1 cellular context compared by ENCODE assay signal in the genomic region with DNA sequence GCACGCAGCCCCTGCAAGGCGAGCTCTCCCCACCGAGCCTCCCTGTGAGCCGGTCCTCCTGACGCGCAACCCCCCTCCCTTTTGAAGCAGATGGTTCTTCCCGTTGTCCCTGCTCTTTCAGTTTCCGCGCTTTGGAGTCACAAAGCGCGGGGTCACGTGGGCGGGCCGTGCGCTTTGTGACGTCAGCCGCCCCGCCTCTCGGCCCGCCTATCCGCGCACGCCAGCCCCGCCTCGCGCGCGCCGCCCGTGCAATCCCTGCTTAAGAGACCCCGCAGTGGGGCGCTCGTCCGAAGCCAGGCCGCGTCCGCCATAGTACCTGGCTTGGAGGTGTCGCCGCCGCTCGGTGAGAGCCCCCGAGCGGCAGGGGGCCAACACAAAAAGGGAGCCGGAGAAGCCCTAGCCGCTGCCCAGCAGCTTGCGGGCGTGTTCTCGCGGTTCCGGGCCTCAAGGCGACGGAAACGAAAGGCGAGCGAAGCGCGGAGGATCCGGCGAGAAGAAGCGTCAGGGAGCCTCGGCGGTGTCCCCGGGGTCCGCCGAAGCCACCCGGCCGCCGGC.
A peak's percentile ranks its signal among the peaks of the same experiment; 100 is the strongest.
TF ChIP-seq lines count a peak whose summit lies in the region.

A gene with protein sequence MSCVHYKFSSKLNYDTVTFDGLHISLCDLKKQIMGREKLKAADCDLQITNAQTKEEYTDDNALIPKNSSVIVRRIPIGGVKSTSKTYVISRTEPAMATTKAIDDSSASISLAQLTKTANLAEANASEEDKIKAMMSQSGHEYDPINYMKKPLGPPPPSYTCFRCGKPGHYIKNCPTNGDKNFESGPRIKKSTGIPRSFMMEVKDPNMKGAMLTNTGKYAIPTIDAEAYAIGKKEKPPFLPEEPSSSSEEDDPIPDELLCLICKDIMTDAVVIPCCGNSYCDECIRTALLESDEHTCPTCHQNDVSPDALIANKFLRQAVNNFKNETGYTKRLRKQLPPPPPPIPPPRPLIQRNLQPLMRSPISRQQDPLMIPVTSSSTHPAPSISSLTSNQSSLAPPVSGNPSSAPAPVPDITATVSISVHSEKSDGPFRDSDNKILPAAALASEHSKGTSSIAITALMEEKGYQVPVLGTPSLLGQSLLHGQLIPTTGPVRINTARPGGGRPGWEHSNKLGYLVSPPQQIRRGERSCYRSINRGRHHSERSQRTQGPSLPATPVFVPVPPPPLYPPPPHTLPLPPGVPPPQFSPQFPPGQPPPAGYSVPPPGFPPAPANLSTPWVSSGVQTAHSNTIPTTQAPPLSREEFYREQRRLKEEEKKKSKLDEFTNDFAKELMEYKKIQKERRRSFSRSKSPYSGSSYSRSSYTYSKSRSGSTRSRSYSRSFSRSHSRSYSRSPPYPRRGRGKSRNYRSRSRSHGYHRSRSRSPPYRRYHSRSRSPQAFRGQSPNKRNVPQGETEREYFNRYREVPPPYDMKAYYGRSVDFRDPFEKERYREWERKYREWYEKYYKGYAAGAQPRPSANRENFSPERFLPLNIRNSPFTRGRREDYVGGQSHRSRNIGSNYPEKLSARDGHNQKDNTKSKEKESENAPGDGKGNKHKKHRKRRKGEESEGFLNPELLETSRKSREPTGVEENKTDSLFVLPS (N-terminal part only) (plus strand): TSS at position 272 of the 555 bp plus-strand sequence. CDS start 1,061 bp downstream, outside the sequence.

TF ChIP-seq in K562, 482 proteins besides CTCF, POLR2A, EP300 and RAD21 (continued from another document and continues in another):
- TF ChIP-seq, protein P1, sequence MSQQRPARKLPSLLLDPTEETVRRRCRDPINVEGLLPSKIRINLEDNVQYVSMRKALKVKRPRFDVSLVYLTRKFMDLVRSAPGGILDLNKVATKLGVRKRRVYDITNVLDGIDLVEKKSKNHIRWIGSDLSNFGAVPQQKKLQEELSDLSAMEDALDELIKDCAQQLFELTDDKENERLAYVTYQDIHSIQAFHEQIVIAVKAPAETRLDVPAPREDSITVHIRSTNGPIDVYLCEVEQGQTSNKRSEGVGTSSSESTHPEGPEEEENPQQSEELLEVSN (IDR thresholded peaks at IDR 0.05; ENCODE audit: borderline replicate concordance in 1 of 2, extremely low read depth in 1 of 2, insufficient read depth in 1 of 2, insufficient read length in 1 of 2, low read depth in 1 of 2, low read length in 1 of 2, poor library complexity in 1 of 2, severe bottlenecking in 1 of 2), result peak; percentile 45 to 52
- TF ChIP-seq, protein P2, sequence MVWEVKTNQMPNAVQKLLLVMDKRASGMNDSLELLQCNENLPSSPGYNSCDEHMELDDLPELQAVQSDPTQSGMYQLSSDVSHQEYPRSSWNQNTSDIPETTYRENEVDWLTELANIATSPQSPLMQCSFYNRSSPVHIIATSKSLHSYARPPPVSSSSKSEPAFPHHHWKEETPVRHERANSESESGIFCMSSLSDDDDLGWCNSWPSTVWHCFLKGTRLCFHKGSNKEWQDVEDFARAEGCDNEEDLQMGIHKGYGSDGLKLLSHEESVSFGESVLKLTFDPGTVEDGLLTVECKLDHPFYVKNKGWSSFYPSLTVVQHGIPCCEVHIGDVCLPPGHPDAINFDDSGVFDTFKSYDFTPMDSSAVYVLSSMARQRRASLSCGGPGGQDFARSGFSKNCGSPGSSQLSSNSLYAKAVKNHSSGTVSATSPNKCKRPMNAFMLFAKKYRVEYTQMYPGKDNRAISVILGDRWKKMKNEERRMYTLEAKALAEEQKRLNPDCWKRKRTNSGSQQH (CRISPR knock-in tag; IDR thresholded peaks at IDR 0.05), result peak; percentile 21; the same call in 1 of the 2 replicates
- TF ChIP-seq HCFC1 (IDR thresholded peaks at IDR 0.05; ENCODE audit: low read depth, low read length) (peak; percentile 56; the same call in 1 of the 2 replicates), FOXM1 (IDR thresholded peaks at IDR 0.05; ENCODE audit: low read depth) (no peak), FOXM1 (CRISPR knock-in tag; IDR thresholded peaks at IDR 0.05; ENCODE audit: low read depth) (no peak; the same call in 1 of the 2 replicates), RBBP5 (IDR thresholded peaks at IDR 0.05; ENCODE audit: borderline replicate concordance, insufficient read depth, low read length, poor library complexity, severe bottlenecking) (peak; percentile 97), ZNF384 (IDR thresholded peaks at IDR 0.05; ENCODE audit: low read depth, low read length) (0 out of 2 replicates have a peak, but pooled peaks have one; percentile 5), HIVEP1 (CRISPR knock-in tag; IDR thresholded peaks at IDR 0.05) (0 out of 2 replicates have a peak, but pooled peaks have one; percentile 31), MTA3 (IDR thresholded peaks at IDR 0.05; ENCODE audit: borderline replicate concordance) (peak; percentile 77), GTF2E2 (tag; IDR thresholded peaks at IDR 0.05) (peak; percentile 74; the same call in 1 of the 2 replicates), EGR1 (conservative IDR thresholded peaks at IDR 0.05) (peak; percentile 56), ZNF431 (CRISPR knock-in tag; IDR thresholded peaks at IDR 0.05) (no peak), KDM4B (IDR thresholded peaks at IDR 0.05; ENCODE audit: borderline replicate concordance in 2 of 2, low read depth in 1 of 2) (0 out of 4 replicates have a peak, but pooled peaks of 1 of the 2 experiments have one; percentile 52), KLF13 (tag; IDR thresholded peaks at IDR 0.05; ENCODE audit: borderline replicate concordance, low read depth) (0 out of 2 replicates have a peak, but pooled peaks have one; percentile 48), U2AF1 (optimal IDR thresholded peaks at IDR 0.05; ENCODE audit: low read depth, low read length) (peak; percentile 78), GABPA (tag; conservative IDR thresholded peaks at IDR 0.05; ENCODE audit: low read depth) (peak; percentile 39; the same call in 1 of the 2 replicates), FUS (optimal IDR thresholded peaks at IDR 0.05; ENCODE audit: low read depth, low read length) (peak; percentile 60), PHF8 (IDR thresholded peaks at IDR 0.05; ENCODE audit: borderline replicate concordance, low read length) (peak; percentile 97), KLF1 (tag; IDR thresholded peaks at IDR 0.05) (peak; percentile 51; the same call in 1 of the 2 replicates), RBM15 (IDR thresholded peaks at IDR 0.05; ENCODE audit: insufficient read depth, low read length) (0 out of 2 replicates have a peak, but pooled peaks have one; percentile 58), MXI1 (IDR thresholded peaks at IDR 0.05; ENCODE audit: low read depth, low read length) (peak; percentile 50; the same call in 1 of the 2 replicates), POLR2AphosphoS5 (IDR thresholded peaks at IDR 0.05; ENCODE audit: control insufficient read depth, insufficient read depth, low read depth, low read length) (peak; percentile 89), TAF9B (IDR thresholded peaks at IDR 0.05; ENCODE audit: partially characterized antibody) (peak; percentile 66), CREM (IDR thresholded peaks at IDR 0.05; ENCODE audit: low read depth) (peak; percentile 92), CCNT2 (IDR thresholded peaks at IDR 0.05; ENCODE audit: borderline replicate concordance, extremely low read depth, insufficient read length, low read depth, low read length) (peak; percentile 86), HMG20A (CRISPR knock-in tag; conservative IDR thresholded peaks at IDR 0.05) (no peak), BHLHE40 (IDR thresholded peaks at IDR 0.05; ENCODE audit: low read length) (peak; percentile 85), CTBP1 (IDR thresholded peaks at IDR 0.05; ENCODE audit: borderline replicate concordance) (peak; percentile 86), ZNF311 (CRISPR knock-in tag; IDR thresholded peaks at IDR 0.05) (no peak), BRD9 (IDR thresholded peaks at IDR 0.05; ENCODE audit: low read depth, partially characterized antibody) (peak; percentile 54), SMAD3 (CRISPR knock-in tag; conservative IDR thresholded peaks at IDR 0.05) (0 out of 2 replicates have a peak, but pooled peaks have one; percentile 61), ZNF212 (CRISPR knock-in tag; IDR thresholded peaks at IDR 0.05) (0 out of 2 replicates have a peak, but pooled peaks have one; percentile 47), POLR2G (IDR thresholded peaks at IDR 0.05; ENCODE audit: low read depth, low read length) (peak; percentile 100)
- TF ChIP-seq, protein P3, sequence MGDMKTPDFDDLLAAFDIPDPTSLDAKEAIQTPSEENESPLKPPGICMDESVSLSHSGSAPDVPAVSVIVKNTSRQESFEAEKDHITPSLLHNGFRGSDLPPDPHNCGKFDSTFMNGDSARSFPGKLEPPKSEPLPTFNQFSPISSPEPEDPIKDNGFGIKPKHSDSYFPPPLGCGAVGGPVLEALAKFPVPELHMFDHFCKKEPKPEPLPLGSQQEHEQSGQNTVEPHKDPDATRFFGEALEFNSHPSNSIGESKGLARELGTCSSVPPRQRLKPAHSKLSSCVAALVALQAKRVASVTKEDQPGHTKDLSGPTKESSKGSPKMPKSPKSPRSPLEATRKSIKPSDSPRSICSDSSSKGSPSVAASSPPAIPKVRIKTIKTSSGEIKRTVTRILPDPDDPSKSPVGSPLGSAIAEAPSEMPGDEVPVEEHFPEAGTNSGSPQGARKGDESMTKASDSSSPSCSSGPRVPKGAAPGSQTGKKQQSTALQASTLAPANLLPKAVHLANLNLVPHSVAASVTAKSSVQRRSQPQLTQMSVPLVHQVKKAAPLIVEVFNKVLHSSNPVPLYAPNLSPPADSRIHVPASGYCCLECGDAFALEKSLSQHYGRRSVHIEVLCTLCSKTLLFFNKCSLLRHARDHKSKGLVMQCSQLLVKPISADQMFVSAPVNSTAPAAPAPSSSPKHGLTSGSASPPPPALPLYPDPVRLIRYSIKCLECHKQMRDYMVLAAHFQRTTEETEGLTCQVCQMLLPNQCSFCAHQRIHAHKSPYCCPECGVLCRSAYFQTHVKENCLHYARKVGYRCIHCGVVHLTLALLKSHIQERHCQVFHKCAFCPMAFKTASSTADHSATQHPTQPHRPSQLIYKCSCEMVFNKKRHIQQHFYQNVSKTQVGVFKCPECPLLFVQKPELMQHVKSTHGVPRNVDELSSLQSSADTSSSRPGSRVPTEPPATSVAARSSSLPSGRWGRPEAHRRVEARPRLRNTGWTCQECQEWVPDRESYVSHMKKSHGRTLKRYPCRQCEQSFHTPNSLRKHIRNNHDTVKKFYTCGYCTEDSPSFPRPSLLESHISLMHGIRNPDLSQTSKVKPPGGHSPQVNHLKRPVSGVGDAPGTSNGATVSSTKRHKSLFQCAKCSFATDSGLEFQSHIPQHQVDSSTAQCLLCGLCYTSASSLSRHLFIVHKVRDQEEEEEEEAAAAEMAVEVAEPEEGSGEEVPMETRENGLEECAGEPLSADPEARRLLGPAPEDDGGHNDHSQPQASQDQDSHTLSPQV (IDR thresholded peaks at IDR 0.05), result no peak
- TF ChIP-seq, protein P4, sequence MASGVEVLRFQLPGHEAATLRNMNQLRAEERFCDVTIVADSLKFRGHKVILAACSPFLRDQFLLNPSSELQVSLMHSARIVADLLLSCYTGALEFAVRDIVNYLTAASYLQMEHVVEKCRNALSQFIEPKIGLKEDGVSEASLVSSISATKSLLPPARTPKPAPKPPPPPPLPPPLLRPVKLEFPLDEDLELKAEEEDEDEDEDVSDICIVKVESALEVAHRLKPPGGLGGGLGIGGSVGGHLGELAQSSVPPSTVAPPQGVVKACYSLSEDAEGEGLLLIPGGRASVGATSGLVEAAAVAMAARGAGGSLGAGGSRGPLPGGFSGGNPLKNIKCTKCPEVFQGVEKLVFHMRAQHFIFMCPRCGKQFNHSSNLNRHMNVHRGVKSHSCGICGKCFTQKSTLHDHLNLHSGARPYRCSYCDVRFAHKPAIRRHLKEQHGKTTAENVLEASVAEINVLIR (CRISPR knock-in tag; IDR thresholded peaks at IDR 0.05), result peak; percentile 85
- TF ChIP-seq, protein P5, sequence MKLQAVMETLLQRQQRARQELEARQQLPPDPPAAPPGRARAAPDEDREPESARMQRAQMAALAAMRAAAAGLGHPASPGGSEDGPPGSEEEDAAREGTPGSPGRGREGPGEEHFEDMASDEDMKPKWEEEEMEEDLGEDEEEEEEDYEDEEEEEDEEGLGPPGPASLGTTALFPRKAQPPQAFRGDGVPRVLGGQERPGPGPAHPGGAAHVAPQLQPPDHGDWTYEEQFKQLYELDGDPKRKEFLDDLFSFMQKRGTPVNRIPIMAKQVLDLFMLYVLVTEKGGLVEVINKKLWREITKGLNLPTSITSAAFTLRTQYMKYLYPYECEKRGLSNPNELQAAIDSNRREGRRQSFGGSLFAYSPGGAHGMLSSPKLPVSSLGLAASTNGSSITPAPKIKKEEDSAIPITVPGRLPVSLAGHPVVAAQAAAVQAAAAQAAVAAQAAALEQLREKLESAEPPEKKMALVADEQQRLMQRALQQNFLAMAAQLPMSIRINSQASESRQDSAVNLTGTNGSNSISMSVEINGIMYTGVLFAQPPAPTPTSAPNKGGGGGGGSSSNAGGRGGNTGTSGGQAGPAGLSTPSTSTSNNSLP (IDR thresholded peaks at IDR 0.05; ENCODE audit: borderline replicate concordance, low read depth, low read length), result peak; percentile 36; the same call in 1 of the 2 replicates
- TF ChIP-seq, protein P6, sequence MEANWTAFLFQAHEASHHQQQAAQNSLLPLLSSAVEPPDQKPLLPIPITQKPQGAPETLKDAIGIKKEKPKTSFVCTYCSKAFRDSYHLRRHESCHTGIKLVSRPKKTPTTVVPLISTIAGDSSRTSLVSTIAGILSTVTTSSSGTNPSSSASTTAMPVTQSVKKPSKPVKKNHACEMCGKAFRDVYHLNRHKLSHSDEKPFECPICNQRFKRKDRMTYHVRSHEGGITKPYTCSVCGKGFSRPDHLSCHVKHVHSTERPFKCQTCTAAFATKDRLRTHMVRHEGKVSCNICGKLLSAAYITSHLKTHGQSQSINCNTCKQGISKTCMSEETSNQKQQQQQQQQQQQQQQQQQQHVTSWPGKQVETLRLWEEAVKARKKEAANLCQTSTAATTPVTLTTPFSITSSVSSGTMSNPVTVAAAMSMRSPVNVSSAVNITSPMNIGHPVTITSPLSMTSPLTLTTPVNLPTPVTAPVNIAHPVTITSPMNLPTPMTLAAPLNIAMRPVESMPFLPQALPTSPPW (CRISPR knock-in tag; IDR thresholded peaks at IDR 0.05), result peak; percentile 88
- TF ChIP-seq, protein P7, sequence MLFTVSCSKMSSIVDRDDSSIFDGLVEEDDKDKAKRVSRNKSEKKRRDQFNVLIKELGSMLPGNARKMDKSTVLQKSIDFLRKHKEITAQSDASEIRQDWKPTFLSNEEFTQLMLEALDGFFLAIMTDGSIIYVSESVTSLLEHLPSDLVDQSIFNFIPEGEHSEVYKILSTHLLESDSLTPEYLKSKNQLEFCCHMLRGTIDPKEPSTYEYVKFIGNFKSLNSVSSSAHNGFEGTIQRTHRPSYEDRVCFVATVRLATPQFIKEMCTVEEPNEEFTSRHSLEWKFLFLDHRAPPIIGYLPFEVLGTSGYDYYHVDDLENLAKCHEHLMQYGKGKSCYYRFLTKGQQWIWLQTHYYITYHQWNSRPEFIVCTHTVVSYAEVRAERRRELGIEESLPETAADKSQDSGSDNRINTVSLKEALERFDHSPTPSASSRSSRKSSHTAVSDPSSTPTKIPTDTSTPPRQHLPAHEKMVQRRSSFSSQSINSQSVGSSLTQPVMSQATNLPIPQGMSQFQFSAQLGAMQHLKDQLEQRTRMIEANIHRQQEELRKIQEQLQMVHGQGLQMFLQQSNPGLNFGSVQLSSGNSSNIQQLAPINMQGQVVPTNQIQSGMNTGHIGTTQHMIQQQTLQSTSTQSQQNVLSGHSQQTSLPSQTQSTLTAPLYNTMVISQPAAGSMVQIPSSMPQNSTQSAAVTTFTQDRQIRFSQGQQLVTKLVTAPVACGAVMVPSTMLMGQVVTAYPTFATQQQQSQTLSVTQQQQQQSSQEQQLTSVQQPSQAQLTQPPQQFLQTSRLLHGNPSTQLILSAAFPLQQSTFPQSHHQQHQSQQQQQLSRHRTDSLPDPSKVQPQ (CRISPR knock-in tag; IDR thresholded peaks at IDR 0.05; ENCODE audit: borderline replicate concordance), result no peak
